In genomic region chr7:44224951-44225565, GRCh38 we compare ENCODE assay signal across 20 cellular contexts. TPM values are rescaled to one million over a fixed set of nuclear protein-coding genes. Genes with fewer than 3 reads are reported as not detected.
DNase-seq lines count a peak whose midpoint lies in the region; ATAC-seq and TF ChIP-seq lines count a peak whose summit lies in the region.
"Had no signal": no experiment of that assay in that cellular context is flagged by ENCODE, and none has a peak within 500 bp of the region (broad histone marks: within the 10 kb centered on the region; RNA-seq: fewer than 3 reads in every experiment).

No MANE protein-coding gene starts in this region.

- POLR2A ChIA-PET in RWPE1 (lab: Yijun Ruan, JAX; ENCODE audit: low non-redundant PET), result interaction anchor here (0.6 kb wide), 1 partner anchor 12 kb away, joined by 3 read pairs; no protein-coding TSS in a partner anchor

- no peaks in the 10 kb centered on the region for H3K36me3 ChIP-seq in spleen
- H3K36me3 ChIP-seq: BLaER1, MG63 had no signal

- H3K27ac Mint-ChIP-seq in endothelial cell (ENCODE audit: unreplicated experiment), result no peak overlapping the region
- H3K27ac Mint-ChIP-seq: CD4-positive, alpha-beta memory T cell; IgD-negative memory B cell had no signal

- H3K4me3 ChIP-seq in spleen, result no peak overlapping the region
- H3K4me3 ChIP-seq: BLaER1, MG63 had no signal

- 62 to 78% (median 73%) methylated on average over 10 of the region's 10 CpGs for WGBS in spleen, 5 donors

- no peaks in the 10 kb centered on the region for H3K36me3 Mint-ChIP-seq in endothelial cell (ENCODE audit: low read depth, unreplicated experiment)
- H3K36me3 Mint-ChIP-seq: CD4-positive, alpha-beta memory T cell; IgD-negative memory B cell had no signal

- no peaks in the 10 kb centered on the region for H3K4me1 ChIP-seq in spleen
- H3K4me1 ChIP-seq: BLaER1 had no signal

- ATAC-seq in left ventricle myocardium superior (no peak), Right ventricle myocardium superior (ENCODE audit: poor library complexity) (no peak), left lobe of liver (no peak), GM18909 (IDR thresholded peaks at IDR 0.05; ENCODE audit: poor library complexity, unreplicated experiment) (no peak), HG02938 (IDR thresholded peaks at IDR 0.05; ENCODE audit: unreplicated experiment) (no peak)

- no peak overlapping the region for H3K4me3 Mint-ChIP-seq in endothelial cell (ENCODE audit: unreplicated experiment)
- H3K4me3 Mint-ChIP-seq: CD4-positive, alpha-beta memory T cell had no signal

- no peaks in the 10 kb centered on the region for H3K9me3 ChIP-seq in spleen
- H3K9me3 ChIP-seq: BLaER1, MG63 had no signal

- CTCF ChIA-PET in RWPE1 (lab: Yijun Ruan, JAX), result interaction anchor here (0.6 to 1.7 kb wide), 2 partner anchors 16 to 151 kb away, joined by 3 to 4 read pairs; no protein-coding TSS in a partner anchor

- H3K27ac ChIP-seq in RWPE1 (peak overlapping the region; percentile 75), spleen (no peak overlapping the region)
- H3K27ac ChIP-seq: BLaER1 had no signal

- peaks cover 0 to 26% (median 13%) of the 10 kb centered on the region in 7 donors for H3K27me3 ChIP-seq in spleen (replicated peaks in 1 of 7)
- H3K27me3 ChIP-seq: BLaER1, MG63 had no signal

- peak; percentile 22 for DNase-seq in left ventricle myocardium superior
- no peak for DNase-seq in Right ventricle myocardium superior
- no peak for DNase-seq in RWPE1 (ENCODE audit: low spot score)
- peak; percentile 2 for DNase-seq in endothelial cell (ENCODE audit: low spot score)
- peak; percentile 52 for DNase-seq in spleen
- DNase-seq in left lobe of liver (ENCODE audit: low spot score), result no peak
- DNase-seq: Calu3; CD4-positive, alpha-beta memory T cell; H7; Karpas-422; MG63; NCI-H1048; NCI-H1436; NCI-H446 treated with DMSO at 0.1 percent for 48 hours; SIG-M5 had no signal

- TF ChIP-seq POLR2A in spleen (IDR thresholded peaks at IDR 0.05), result no peak

- TF ChIP-seq CTCF in RWPE1 (conservative IDR thresholded peaks at IDR 0.05; ENCODE audit: low read depth), result no peak
- TF ChIP-seq CTCF in endothelial cell (IDR thresholded peaks at IDR 0.05; ENCODE audit: unreplicated experiment), result no peak
- TF ChIP-seq CTCF in spleen (IDR thresholded peaks at IDR 0.05 in 8 of 11, conservative IDR thresholded peaks at IDR 0.05 in 3 of 11), result no peak

- peaks cover 7% of the 10 kb centered on the region for H3K27me3 Mint-ChIP-seq in endothelial cell (ENCODE audit: unreplicated experiment)

- H3K9me3 Mint-ChIP-seq in endothelial cell (ENCODE audit: unreplicated experiment), result no peaks in the 10 kb centered on the region
- H3K9me3 Mint-ChIP-seq: CD4-positive, alpha-beta memory T cell; IgD-negative memory B cell had no signal

- intact Hi-C loops in left ventricle myocardium superior (cut with micrococcal nuclease) (no loop called here), Right ventricle myocardium superior (cut with DNase I) (no loop called here), spleen (cut with DNase I; ENCODE audit: low total_unique reads) (no loop called here)

- H3K4me1 Mint-ChIP-seq in endothelial cell (ENCODE audit: unreplicated experiment), result no peaks in the 10 kb centered on the region
- H3K4me1 Mint-ChIP-seq: CD4-positive, alpha-beta memory T cell; IgD-negative memory B cell had no signal

RNA-seq across cellular contexts. Expression of gene YKT6, which starts 24.3 kb away (rescaled TPM):
- total RNA-seq in left ventricle myocardium superior (58.4 TPM), Right ventricle myocardium superior (48.9 TPM), endothelial cell (ENCODE audit: unreplicated experiment) (98.4 TPM), spleen (10 to 100 TPM; 51.9 to 66.4 (median 56.6) TPM), left lobe of liver (19.9 TPM)
- 10 to 100 TPM; 26.9 to 49.0 (median 30.1) TPM for polyA plus RNA-seq in spleen

RNA-seq across cellular contexts. Expression of gene GCK, which starts 35.8 kb away (rescaled TPM):
- 1.4 TPM for total RNA-seq in left ventricle myocardium superior
- total RNA-seq in Right ventricle myocardium superior, result 1.3 TPM
- not detected for total RNA-seq in endothelial cell (ENCODE audit: unreplicated experiment)
- total RNA-seq in spleen, result 1 to 10 TPM in 1 of 7 donors, under 1 TPM in 3, not detected in 3; 0.29 to 1.6 (median 0.49) TPM
- polyA plus RNA-seq in spleen, result 1 to 10 TPM in 2 of 3 donors, under 1 TPM in 1; 0.55 to 1.7 (median 1.2) TPM
- 1.7 TPM for total RNA-seq in left lobe of liver
- total RNA-seq: A673, Calu3 had no signal

Comparison
In these comparisons a context has a peak if more than half of its experiments do, and no peak if none do; other contexts are left out.
1. DNase-seq: peak in left ventricle myocardium superior (single experiment), endothelial cell (single experiment) and spleen (single experiment); none in Right ventricle myocardium superior (single experiment), RWPE1 (single experiment) and left lobe of liver (single experiment).